Comparison of ENCODE assay signal across 9 cellular contexts in the genomic region with DNA sequence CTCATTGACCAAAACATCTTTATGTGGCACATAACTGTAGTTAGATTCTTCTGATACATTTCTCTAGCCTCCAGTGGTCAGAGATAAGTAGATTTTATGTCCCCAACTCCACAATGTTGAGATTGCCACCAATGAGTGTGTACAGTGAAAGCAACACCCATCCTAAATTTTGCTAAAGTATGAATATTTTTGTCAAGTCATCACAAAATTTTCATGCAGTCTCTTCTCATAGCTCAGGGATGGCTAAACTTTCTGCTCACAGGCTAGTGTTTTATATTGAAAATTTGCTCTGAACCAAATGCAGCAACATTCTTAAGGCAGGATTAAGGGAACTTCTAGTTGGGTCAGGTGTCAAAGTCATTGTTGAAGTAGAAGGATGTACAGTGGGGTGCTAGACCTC.
"Had no signal": no experiment of that assay in that cellular context is flagged by ENCODE, and none has a peak within 500 bp of the region (broad histone marks: within the 10 kb centered on the region; RNA-seq: fewer than 3 reads in every experiment).

No MANE protein-coding gene starts in this region.

- H3K27ac ChIP-seq: GM23248, KMS-11 had no signal

- FAIRE-seq: H54, HTR-8/SVneo had no signal

- H3K4me3 ChIP-seq: GM23248 had no signal

- H3K9ac ChIP-seq: GM23248, KMS-11 had no signal

- H3K4me2 ChIP-seq: KMS-11 had no signal

- H2AFZ ChIP-seq: GM23248 had no signal

- DNase-seq: GM23248, GOT3, H9, HCEC 1CT, Karpas-422, KBM-7 had no signal
